8 cellular contexts compared by ENCODE assay signal in the genomic region with DNA sequence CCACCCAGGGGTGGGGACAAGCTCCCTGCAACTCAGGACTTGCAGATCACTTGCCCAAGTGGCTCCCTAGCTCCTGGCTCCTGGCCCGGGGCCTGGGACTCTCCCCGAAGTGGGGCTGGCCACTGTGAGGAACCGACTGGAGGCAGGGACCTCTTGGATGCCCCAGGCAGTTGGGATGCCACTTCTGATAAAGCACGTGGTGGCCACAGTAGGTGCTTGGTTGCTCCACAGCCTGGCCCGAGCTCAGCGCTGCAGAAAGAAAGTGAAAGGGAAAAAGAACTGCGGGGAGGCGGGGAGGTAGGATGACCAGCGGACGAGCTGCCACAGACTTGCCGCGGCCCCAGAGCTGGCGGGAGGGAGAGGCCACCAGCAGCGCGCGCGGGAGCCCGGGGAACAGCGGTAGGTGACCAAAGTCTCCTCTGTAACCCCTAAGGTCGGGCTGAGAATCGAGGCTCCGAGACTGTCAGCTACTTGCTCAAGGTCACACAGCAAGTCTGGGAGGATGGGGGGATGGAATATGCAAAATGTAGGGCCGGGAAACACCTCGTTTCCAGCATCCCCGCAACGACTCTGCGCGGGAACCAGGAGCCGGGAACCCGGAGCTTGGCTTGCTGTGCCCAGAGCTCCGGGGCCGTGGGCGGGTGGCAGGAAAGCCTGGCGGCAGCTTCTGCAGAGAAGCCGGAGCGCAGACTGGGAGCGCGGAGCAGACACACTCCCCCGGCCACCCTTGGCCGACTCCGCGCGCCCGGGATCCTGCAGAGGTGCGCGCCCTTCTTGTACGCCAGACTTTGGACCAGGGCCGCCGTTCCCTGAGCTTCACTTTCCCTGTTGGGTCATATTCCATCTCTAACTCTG. TPM values are rescaled to one million over a fixed set of nuclear protein-coding genes. Genes with fewer than 3 reads are reported as not detected.
DNase-seq lines count a peak whose midpoint lies in the region; ATAC-seq and TF ChIP-seq lines count a peak whose summit lies in the region.

No MANE protein-coding gene starts in this region.

- WGBS in heart right ventricle, 2 donors = 1 to 2% methylated on average over 49 of the region's 49 CpGs

- intact Hi-C loops in activated T-helper 1 cell treated with anti-CD3 and anti-CD28 coated beads, Interleukin-12 subunit alpha, Interleukin-12 subunit beta, Interleukin-2, Interleukin-4 antibody, amounts not matched to agents 30 ng/mL and 10 ng/mL and 1 ng/mL, durations not matched to agents 14 hours and 24 hours and 36 hours (cut with micrococcal nuclease) = loop anchor here (2.0 to 10.0 kb wide), 6 partner anchors 66 to 906 kb away; a partner anchor contains a TSS
- intact Hi-C loops in heart right ventricle (cut with DNase I) = loop anchor here in 2 of 10 donors (5.0 kb wide), 2 partner anchors 38 to 52 kb away; no protein-coding TSS in a partner anchor

- no peaks in the 10 kb centered on the region for H3K9me3 Mint-ChIP-seq in activated T-helper 1 cell treated with anti-CD3 and anti-CD28 coated beads, Interleukin-12 subunit alpha, Interleukin-12 subunit beta, Interleukin-2, Interleukin-4 antibody, amounts not matched to agents 30 ng/mL and 10 ng/mL and 1 ng/mL, durations not matched to agents 14 hours and 24 hours and 36 hours

- DNase-seq in NCI-H2196 (lab: John Stamatoyannopoulos, UW; ENCODE audit: unreplicated experiment) (peak; percentile 52), NCI-H2196 treated with DMSO at 0.1 percent for 48 hours (lab: John Stamatoyannopoulos, UW; ENCODE audit: unreplicated experiment) (no peak), heart right ventricle (peak in 1 of 2 donors; percentile 50), retina (peak; percentile 35), UCSD-AML1 (lab: John Stamatoyannopoulos, UW; ENCODE audit: unreplicated experiment) (no peak)
- DNase-seq in activated T-helper 1 cell treated with anti-CD3 and anti-CD28 coated beads, Interleukin-12 subunit alpha, Interleukin-12 subunit beta, Interleukin-2, Interleukin-4 antibody, amounts not matched to agents 30 ng/mL and 10 ng/mL and 1 ng/mL, durations not matched to agents 14 hours and 24 hours and 36 hours (ENCODE audit: low spot score) = peak; percentile 45

- peak overlapping the region; percentile 26 to 80 (median 72) for H3K4me3 ChIP-seq in heart right ventricle

- peaks cover 5% of the 10 kb centered on the region for H3K36me3 Mint-ChIP-seq in activated T-helper 1 cell treated with anti-CD3 and anti-CD28 coated beads, Interleukin-12 subunit alpha, Interleukin-12 subunit beta, Interleukin-2, Interleukin-4 antibody, amounts not matched to agents 30 ng/mL and 10 ng/mL and 1 ng/mL, durations not matched to agents 14 hours and 24 hours and 36 hours (ENCODE audit: low read depth)

- H3K4me1 ChIP-seq in heart right ventricle = peaks cover 4 to 81% (median 22%) of the 10 kb centered on the region in 9 donors

- peaks cover 11% of the 10 kb centered on the region for H3K27me3 Mint-ChIP-seq in activated T-helper 1 cell treated with anti-CD3 and anti-CD28 coated beads, Interleukin-12 subunit alpha, Interleukin-12 subunit beta, Interleukin-2, Interleukin-4 antibody, amounts not matched to agents 30 ng/mL and 10 ng/mL and 1 ng/mL, durations not matched to agents 14 hours and 24 hours and 36 hours (ENCODE audit: insufficient read depth)

- peak overlapping the region; percentile 86 for H3K4me3 Mint-ChIP-seq in activated T-helper 1 cell treated with anti-CD3 and anti-CD28 coated beads, Interleukin-12 subunit alpha, Interleukin-12 subunit beta, Interleukin-2, Interleukin-4 antibody, amounts not matched to agents 30 ng/mL and 10 ng/mL and 1 ng/mL, durations not matched to agents 14 hours and 24 hours and 36 hours

- no peak for TF ChIP-seq CTCF in heart right ventricle (IDR thresholded peaks at IDR 0.05)

- no peaks in the 10 kb centered on the region for H3K9me3 ChIP-seq in heart right ventricle

- H3K36me3 ChIP-seq in heart right ventricle = peaks cover 0 to 14% (median 0%) of the 10 kb centered on the region in 9 donors

- ATAC-seq in HG03175 (IDR thresholded peaks at IDR 0.05; ENCODE audit: unreplicated experiment) (peak; percentile 40), heart right ventricle (peak; percentile 46 to 66 (median 61)), HG03039 (IDR thresholded peaks at IDR 0.05; ENCODE audit: unreplicated experiment) (no peak)

- H3K27me3 ChIP-seq in heart right ventricle = peaks cover 0 to 36% (median 20%) of the 10 kb centered on the region in 7 donors

- H3K27ac ChIP-seq in heart right ventricle = peak overlapping the region; percentile 46 to 88 (median 78)

- peak overlapping the region; percentile 53 for H3K27ac Mint-ChIP-seq in activated T-helper 1 cell treated with anti-CD3 and anti-CD28 coated beads, Interleukin-12 subunit alpha, Interleukin-12 subunit beta, Interleukin-2, Interleukin-4 antibody, amounts not matched to agents 30 ng/mL and 10 ng/mL and 1 ng/mL, durations not matched to agents 14 hours and 24 hours and 36 hours

- peaks cover 77% of the 10 kb centered on the region for H3K4me1 Mint-ChIP-seq in activated T-helper 1 cell treated with anti-CD3 and anti-CD28 coated beads, Interleukin-12 subunit alpha, Interleukin-12 subunit beta, Interleukin-2, Interleukin-4 antibody, amounts not matched to agents 30 ng/mL and 10 ng/mL and 1 ng/mL, durations not matched to agents 14 hours and 24 hours and 36 hours (ENCODE audit: low read depth)

RNA-seq across cellular contexts. Expression of a gene that starts 1.9 kb away (rescaled TPM):
- total RNA-seq in activated T-helper 1 cell treated with anti-CD3 and anti-CD28 coated beads, Interleukin-12 subunit alpha, Interleukin-12 subunit beta, Interleukin-2, Interleukin-4 antibody, amounts not matched to agents 30 ng/mL and 10 ng/mL and 1 ng/mL, durations not matched to agents 14 hours and 24 hours and 36 hours = 12.0 and 13.0 TPM in 2 replicates
- 10 to 100 TPM in 3 of 10 donors, 1 to 10 TPM in 7; 5.1 to 50.8 (median 8.7) TPM for total RNA-seq in heart right ventricle
- 10 to 100 TPM in 1 of 2 donors, 1 to 10 TPM in 1; 2.1 to 25.3 TPM for polyA plus RNA-seq in heart right ventricle

Comparison
In these comparisons a context has a peak if more than half of its experiments do, and no peak if none do; other contexts are left out.
1. DNase-seq: peak in NCI-H2196 (single experiment), activated T-helper 1 cell treated with anti-CD3 and anti-CD28 coated beads, Interleukin-12 subunit alpha, Interleukin-12 subunit beta, Interleukin-2, Interleukin-4 antibody, amounts not matched to agents 30 ng/mL and 10 ng/mL and 1 ng/mL, durations not matched to agents 14 hours and 24 hours and 36 hours (single experiment) and retina (single experiment); none in NCI-H2196 treated with DMSO at 0.1 percent for 48 hours (single experiment) and UCSD-AML1 (single experiment).